11 cellular contexts compared by ENCODE assay signal in genomic region chr16:47713225-47713595, GRCh38.
A peak's percentile ranks its signal among the peaks of the same experiment; 100 is the strongest.
DNase-seq lines count a peak whose midpoint lies in the region; ATAC-seq and TF ChIP-seq lines count a peak whose summit lies in the region.
"Had no signal": no experiment of that assay in that cellular context is flagged by ENCODE, and none has a peak within 500 bp of the region (broad histone marks: within the 10 kb centered on the region; RNA-seq: fewer than 3 reads in every experiment).

No MANE protein-coding gene starts in this region.

- no peak for TF ChIP-seq EP300 in sigmoid colon (IDR thresholded peaks at IDR 0.05)

- no peaks in the 10 kb centered on the region for H3K36me3 ChIP-seq in sigmoid colon
- H3K36me3 ChIP-seq: neutrophil, thoracic aorta had no signal

- DNase-seq in activated CD4-positive, CD25-positive, alpha-beta regulatory T cell treated with anti-CD3 and anti-CD28 coated beads, Interleukin-2, amount 50 U/mL, for 72 hours = no peak
- peak; percentile 60 for DNase-seq in activated CD4-positive, alpha-beta memory T cell treated with anti-CD3 and anti-CD28 coated beads for 36 hours
- DNase-seq in neural crest cell (ENCODE audit: low read depth, low spot score) (no peak), middle frontal gyrus (ENCODE audit: extremely low spot score, low spot score) (no peak), sigmoid colon (no peak), SKM-1 treated with dmso at 0.1 percent for 144 hours (lab: John Stamatoyannopoulos, UW; ENCODE audit: unreplicated experiment) (no peak)

- WGBS in sigmoid colon, 2 donors = 35 to 47% methylated on average over 6 of the region's 6 CpGs

- H3K27me3 Mint-ChIP-seq in activated CD4-positive, alpha-beta memory T cell treated with anti-CD3 and anti-CD28 coated beads for 36 hours = peaks cover 5% of the 10 kb centered on the region
- no peaks in the 10 kb centered on the region for H3K27me3 Mint-ChIP-seq in neural crest cell (ENCODE audit: low read depth)

- intact Hi-C loops in activated CD4-positive, alpha-beta memory T cell treated with anti-CD3 and anti-CD28 coated beads for 36 hours (cut with micrococcal nuclease) = loop anchor here (1.0 kb wide), 1 partner anchor 19 kb away; no protein-coding TSS in a partner anchor
- intact Hi-C loops in sigmoid colon (cut with DNase I) = no loop called here

- no peaks in the 10 kb centered on the region for H3K36me3 Mint-ChIP-seq in activated CD4-positive, alpha-beta memory T cell treated with anti-CD3 and anti-CD28 coated beads for 36 hours
- no peaks in the 10 kb centered on the region for H3K36me3 Mint-ChIP-seq in neural crest cell (ENCODE audit: low read depth)

- TF ChIP-seq CTCF in neural crest cell (conservative IDR thresholded peaks at IDR 0.05) (no peak), sigmoid colon (IDR thresholded peaks at IDR 0.05) (no peak)

- no peak overlapping the region for H3K27ac ChIP-seq in sigmoid colon
- H3K27ac ChIP-seq: 22Rv1, neutrophil, thoracic aorta had no signal

- CTCF ChIA-PET in activated CD4-positive, alpha-beta memory T cell treated with anti-CD3 and anti-CD28 coated beads for 36 hours (lab: Charles Lee) = no interaction called here

- peaks cover 0 to 10% (median 1%) of the 10 kb centered on the region in 4 donors for H3K4me1 ChIP-seq in sigmoid colon

- H3K27me3 ChIP-seq in sigmoid colon = no peaks in the 10 kb centered on the region

- H3K4me3 Mint-ChIP-seq in activated CD4-positive, alpha-beta memory T cell treated with anti-CD3 and anti-CD28 coated beads for 36 hours = no peak overlapping the region
- H3K4me3 Mint-ChIP-seq in neural crest cell = no peak overlapping the region

- TF ChIP-seq POLR2A in sigmoid colon (IDR thresholded peaks at IDR 0.05) = no peak

- peaks cover 6% of the 10 kb centered on the region for H3K4me1 Mint-ChIP-seq in activated CD4-positive, alpha-beta memory T cell treated with anti-CD3 and anti-CD28 coated beads for 36 hours (ENCODE audit: low read depth)
- peaks cover 4% of the 10 kb centered on the region for H3K4me1 Mint-ChIP-seq in neural crest cell

- H3K9me3 ChIP-seq in sigmoid colon = no peaks in the 10 kb centered on the region
- H3K9me3 ChIP-seq: neutrophil, thoracic aorta had no signal

- POLR2A ChIA-PET in activated CD4-positive, alpha-beta memory T cell treated with anti-CD3 and anti-CD28 coated beads for 36 hours (lab: Charles Lee) = no interaction called here

- ATAC-seq in activated CD4-positive, CD25-positive, alpha-beta regulatory T cell treated with anti-CD3 and anti-CD28 coated beads, Interleukin-2, amount 50 U/mL, for 24 hours = peak; percentile 58
- ATAC-seq in HG03025 (IDR thresholded peaks at IDR 0.05; ENCODE audit: low FRiP score, unreplicated experiment) = peak; percentile 45

- H3K9me3 Mint-ChIP-seq in activated CD4-positive, alpha-beta memory T cell treated with anti-CD3 and anti-CD28 coated beads for 36 hours = no peaks in the 10 kb centered on the region
- H3K9me3 Mint-ChIP-seq in neural crest cell = no peaks in the 10 kb centered on the region

- H3K4me3 ChIP-seq in sigmoid colon = no peak overlapping the region
- H3K4me3 ChIP-seq: thoracic aorta had no signal

- no peak overlapping the region for H3K27ac Mint-ChIP-seq in activated CD4-positive, alpha-beta memory T cell treated with anti-CD3 and anti-CD28 coated beads for 36 hours
- H3K27ac Mint-ChIP-seq in neural crest cell (ENCODE audit: unreplicated experiment) = peak overlapping the region; percentile 58
